In genomic region chrX:154762529-154763296, GRCh38 we compare ENCODE assay signal across 8 cellular contexts. TPM values are rescaled to one million over a fixed set of nuclear protein-coding genes. Genes with fewer than 3 reads are reported as not detected.
DNase-seq lines count a peak whose midpoint lies in the region; ATAC-seq and TF ChIP-seq lines count a peak whose summit lies in the region.

Gene DKC1 (plus strand): TSS chrX:154762864. CDS start chrX:154762966, 102 bp downstream.

- TF ChIP-seq CTCF in chondrocyte (IDR thresholded peaks at IDR 0.05), result peak; percentile 61

- DNase-seq in Ammon's horn (ENCODE audit: low spot score) (peak; percentile 96), NCI-H510A (lab: John Stamatoyannopoulos, UW) (peak; percentile 91), chondrocyte (ENCODE audit: low spot score) (peak; percentile 97), kidney tubule cell (ENCODE audit: low spot score) (peak; percentile 96)
- peak; percentile 82 to 89 for DNase-seq in activated CD4-positive, alpha-beta T cell treated with anti-CD3 and anti-CD28 coated beads for 24 hours (ENCODE audit: low read depth in 2 of 2)
- peak; percentile 69 to 92 (median 82) for DNase-seq in stimulated activated CD4-positive, alpha-beta T cell treated with anti-CD3 and anti-CD28 coated beads, Interleukin-1b, Interleukin-23, amount 100 ng/mL, for 24 hours (ENCODE audit: low read depth in 4 of 4, low spot score in 1 of 4)

- H3K9me3 Mint-ChIP-seq in chondrocyte (ENCODE audit: low read depth), result peaks cover 2% of the 10 kb centered on the region

- no peaks in the 10 kb centered on the region for H3K27me3 Mint-ChIP-seq in chondrocyte (ENCODE audit: low read depth)

- peaks cover 15% of the 10 kb centered on the region for H3K4me1 Mint-ChIP-seq in chondrocyte (ENCODE audit: low read depth)

- peaks cover 6% of the 10 kb centered on the region for H3K36me3 Mint-ChIP-seq in chondrocyte (ENCODE audit: low read depth)

- peak within 1 kb of the TSS; percentile 95 for H3K27ac Mint-ChIP-seq in chondrocyte (ENCODE audit: unreplicated experiment)

- peak; percentile 91 for ATAC-seq in HG03432 (IDR thresholded peaks at IDR 0.05; ENCODE audit: unreplicated experiment)

- peak within 1 kb of the TSS; percentile 83 for H3K4me3 Mint-ChIP-seq in chondrocyte (ENCODE audit: unreplicated experiment)

- peak; percentile 72 for TF ChIP-seq POLR2A in GM19099 (IDR thresholded peaks at IDR 0.05; ENCODE audit: extremely low read depth, insufficient read length, low read depth)

RNA-seq across cellular contexts. Expression of gene DKC1, which starts in this region (rescaled TPM):
- total RNA-seq in chondrocyte, result 31.1 to 38.1 TPM (median 31.2 TPM) in 3 replicates

Comparison
In these comparisons a context has a peak if more than half of its experiments do, and no peak if none do; other contexts are left out.
1. Peak in every context shown above with its lines: DNase-seq and ATAC-seq.